Comparison of ENCODE assay signal across 24 cellular contexts in the genomic region with DNA sequence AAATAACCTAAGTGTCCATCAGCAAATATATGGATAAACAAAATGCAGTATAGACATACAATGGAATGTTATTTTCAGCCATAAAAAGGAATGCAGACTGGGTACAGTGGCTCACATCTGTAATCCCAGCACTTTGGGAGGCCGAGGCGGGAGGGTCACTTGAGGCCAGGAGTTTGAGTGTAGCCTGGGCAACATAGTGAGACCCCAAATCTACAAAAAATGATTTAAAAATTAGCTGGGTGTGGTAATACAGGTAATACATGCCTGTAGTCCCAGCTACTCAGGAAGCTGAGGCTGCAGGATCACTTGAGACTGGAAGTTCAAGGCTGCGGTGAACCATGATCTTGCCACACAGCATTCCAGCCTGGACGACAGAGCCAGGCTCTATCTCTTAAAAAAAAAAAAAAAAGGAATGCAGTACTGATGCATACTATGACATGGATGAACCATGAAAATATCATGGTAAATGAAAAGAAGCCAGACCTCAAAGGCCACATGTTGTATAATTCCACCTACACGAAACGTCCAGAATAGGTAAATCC.
"Had no signal": no experiment of that assay in that cellular context is flagged by ENCODE, and none has a peak within 500 bp of the region (broad histone marks: within the 10 kb centered on the region; RNA-seq: fewer than 3 reads in every experiment).

No MANE protein-coding gene starts in this region.

- H3K4me2 ChIP-seq: hepatocyte, smooth muscle cell had no signal

- H2AFZ ChIP-seq: hepatocyte had no signal

- H3K27me3 Mint-ChIP-seq: memory B cell, progenitor cell of endocrine pancreas had no signal

- H3K9me3 ChIP-seq: esophagus squamous epithelium, pancreas, suprapubic skin, thyroid gland, upper lobe of right lung, vagina had no signal

- FAIRE-seq: kidney, pancreas had no signal

- H3K27ac ChIP-seq: epithelial cell of prostate, esophagus squamous epithelium, hepatocyte, left ventricle myocardium inferior, lower lobe of right lung, pancreas, suprapubic skin, thyroid gland, upper lobe of right lung, vagina had no signal

- H3K36me3 ChIP-seq: esophagus squamous epithelium, left ventricle myocardium inferior, lower lobe of right lung, pancreas, suprapubic skin, thyroid gland, upper lobe of right lung, vagina had no signal

- H3K27ac Mint-ChIP-seq: memory B cell, mesothelial cell of epicardium, natural killer cell, progenitor cell of endocrine pancreas had no signal

- H3K4me3 ChIP-seq: esophagus squamous epithelium, hepatocyte, left ventricle myocardium inferior, lower lobe of right lung, pancreas, smooth muscle cell, suprapubic skin, thyroid gland, upper lobe of right lung, vagina had no signal

- H3K27me3 ChIP-seq: esophagus squamous epithelium, hepatocyte, pancreas, suprapubic skin, thyroid gland, upper lobe of right lung, vagina had no signal

- ATAC-seq: left cardiac atrium; lower lobe of right lung; natural killer cell; pancreas; right cardiac atrium; stimulated activated naive CD8-positive, alpha-beta T cell treated with anti-CD3 and anti-CD28 coated beads, Interleukin-15, Interleukin-2, amounts not matched to agents 100 U/mL and 50 U/mL, for 24 hours; upper lobe of right lung had no signal

- H3K4me3 Mint-ChIP-seq: memory B cell, mesothelial cell of epicardium, natural killer cell had no signal

- DNase-seq: effector memory CD4-positive, alpha-beta T cell; esophagus squamous epithelium; foreskin fibroblast; head of caudate nucleus; kidney; left cardiac atrium; left ventricle myocardium inferior; lower lobe of right lung; natural killer cell; occipital lobe; pancreas; right cardiac atrium; stimulated activated CD4-positive, alpha-beta T cell treated with anti-CD3 and anti-CD28 coated beads, Interleukin-2, amount 100 ng/mL, for 48 hours; stimulated activated naive CD8-positive, alpha-beta T cell treated with anti-CD3 and anti-CD28 coated beads, Interleukin-15, Interleukin-2, amounts not matched to agents 100 U/mL and 50 U/mL, for 24 hours; thyroid gland; upper lobe of right lung had no signal
